8 cellular contexts compared by ENCODE assay signal in genomic region chr6:145224450-145224849, GRCh38.
"Had no signal": no experiment of that assay in that cellular context is flagged by ENCODE, and none has a peak within 500 bp of the region (broad histone marks: within the 10 kb centered on the region; RNA-seq: fewer than 3 reads in every experiment).

No MANE protein-coding gene starts in this region.

- ATAC-seq: GM12878 had no signal

- H3K4me3 ChIP-seq: GM12878 had no signal

- DNase-seq: GDM1, GF-D8 had no signal

- FAIRE-seq: G401.6, GM12878, GM12891, GM12892, GM18507, GM19239 had no signal
